22 cellular contexts compared by ENCODE assay signal in the genomic region with DNA sequence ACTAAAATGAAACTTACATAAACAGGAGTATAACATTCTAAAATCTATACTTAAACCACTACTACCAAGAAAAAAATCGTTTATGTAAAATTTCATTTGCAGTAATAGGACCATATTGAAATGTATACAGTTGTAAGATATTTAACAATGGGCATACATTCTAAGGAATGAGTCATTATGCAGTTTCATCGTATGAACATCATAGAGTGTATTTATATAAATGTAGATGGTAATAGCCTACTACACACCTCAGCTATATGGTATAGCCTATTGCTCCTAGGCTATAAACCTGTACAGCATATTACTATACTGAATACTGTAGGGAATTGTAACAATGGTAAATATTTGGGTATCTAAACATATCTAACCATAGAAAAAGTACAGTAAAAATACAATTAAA.
DNase-seq lines count a peak whose midpoint lies in the region; ATAC-seq, FAIRE-seq and TF ChIP-seq lines count a peak whose summit lies in the region.
"Had no signal": no experiment of that assay in that cellular context is flagged by ENCODE, and none has a peak within 500 bp of the region (broad histone marks: within the 10 kb centered on the region; RNA-seq: fewer than 3 reads in every experiment).

No MANE protein-coding gene starts in this region.

- no peak overlapping the region for H3K9ac ChIP-seq in GM12878 (ENCODE audit: control insufficient read depth, insufficient read depth, low read length)

- SMC1A ChIA-PET in GM12878 (lab: Charles Lee; ENCODE audit: uncharacterized antibody, unreplicated experiment) = interaction anchor here (1.1 to 1.3 kb wide), 2 partner anchors 9 to 23 kb away, joined by 3 read pairs; no protein-coding TSS in a partner anchor

- TF ChIP-seq POLR2A in breast epithelium (IDR thresholded peaks at IDR 0.05) = no peak
- no peak for TF ChIP-seq POLR2A in GM12878 (IDR thresholded peaks at IDR 0.05; ENCODE audit: low read depth, low read length)
- TF ChIP-seq POLR2A in GM18505 (IDR thresholded peaks at IDR 0.05; ENCODE audit: borderline replicate concordance, extremely low read depth, insufficient read depth, insufficient read length) = no peak

- no TSS peak for BruUV-seq in MCF 10A (replicated peaks; lab: Mats Ljungman, UMichigan)
- no TSS peak for BruUV-seq in GM12878 (replicated peaks; lab: Mats Ljungman, UMichigan)

- H4K20me1 ChIP-seq in GM12878 (ENCODE audit: control insufficient read depth, insufficient read depth) = no peaks in the 10 kb centered on the region

- no peak overlapping the region for H3K4me3 ChIP-seq in breast epithelium
- no peak overlapping the region for H3K4me3 ChIP-seq in GM12878
- no peak overlapping the region for H3K4me3 ChIP-seq in mucosa of descending colon
- H3K4me3 ChIP-seq: A549 had no signal

- no peaks in the 10 kb centered on the region for H3K4me1 ChIP-seq in breast epithelium
- no peaks in the 10 kb centered on the region for H3K4me1 ChIP-seq in GM12878 (ENCODE audit: control insufficient read depth, insufficient read depth, low read length)
- H3K4me1 ChIP-seq in mucosa of descending colon (ENCODE audit: low read depth) = no peaks in the 10 kb centered on the region
- H3K4me1 ChIP-seq: A549, Caco-2 had no signal

- H3K4me1 Mint-ChIP-seq in MCF 10A (ENCODE audit: insufficient read depth, unreplicated experiment) = no peaks in the 10 kb centered on the region
- H3K4me1 Mint-ChIP-seq: IgD-negative memory B cell had no signal

- TF ChIP-seq RAD21 in GM12878 (IDR thresholded peaks at IDR 0.05; ENCODE audit: insufficient read depth, low read depth, low read length) = no peak

- no peaks in the 10 kb centered on the region for H3K9me3 Mint-ChIP-seq in MCF 10A (ENCODE audit: unreplicated experiment)
- H3K9me3 Mint-ChIP-seq: CD4-positive, alpha-beta T cell had no signal

- H3K9me3 ChIP-seq in breast epithelium (no peaks in the 10 kb centered on the region), GM12878 (replicated peaks; ENCODE audit: control insufficient read depth, insufficient read depth, low read length) (no peaks in the 10 kb centered on the region), mucosa of descending colon (no peaks in the 10 kb centered on the region)
- H3K9me3 ChIP-seq: A549, Caco-2 had no signal

- H3K27me3 Mint-ChIP-seq in MCF 10A (ENCODE audit: insufficient read depth, unreplicated experiment) = no peaks in the 10 kb centered on the region
- H3K27me3 Mint-ChIP-seq: CD4-positive, alpha-beta T cell; IgD-negative memory B cell had no signal

- 45% methylated on average over 2 of the region's 2 CpGs for WGBS in GM12878 (ENCODE audit: insufficient coverage, insufficient replicate concordance, low lambda C conversion rate, missing lambda C conversion rate)

- RAD21 ChIA-PET in GM12878 (lab: Charles Lee; ENCODE audit: unreplicated experiment) = interaction anchor here (0.7 kb wide), 1 partner anchor 22 kb away, joined by 3 read pairs; no protein-coding TSS in a partner anchor

- no peaks in the 10 kb centered on the region for H3K79me2 ChIP-seq in GM12878 (ENCODE audit: control insufficient read depth, insufficient read depth, low read length)

- ATAC-seq in GM12878 = no peak
- ATAC-seq in mucosa of descending colon = peak; percentile 80
- ATAC-seq in GM18505 (IDR thresholded peaks at IDR 0.05; ENCODE audit: unreplicated experiment) = no peak
- no peak for ATAC-seq in GM21381 (IDR thresholded peaks at IDR 0.05; ENCODE audit: unreplicated experiment)
- ATAC-seq: A549, HCT116 had no signal

- no peak for TF ChIP-seq EP300 in GM12878 (IDR thresholded peaks at IDR 0.05; ENCODE audit: borderline replicate concordance in 1 of 2, control insufficient read depth in 1 of 2, low read depth in 2 of 2, low read length in 2 of 2)

- H3K27ac ChIP-seq in breast epithelium = no peak overlapping the region
- no peak overlapping the region for H3K27ac ChIP-seq in GM12878 (ENCODE audit: control insufficient read depth, insufficient read depth)
- H3K27ac ChIP-seq in epithelial cell of prostate = peak overlapping the region; percentile 3
- H3K27ac ChIP-seq: 22Rv1, A549, C4-2B, HL-60 had no signal

- POLR2A ChIA-PET in MCF 10A (lab: Yijun Ruan, JAX) = interaction anchor here (1.0 to 1.5 kb wide), 3 partner anchors 9 to 14 kb away, joined by 3 to 6 read pairs (median 3); no protein-coding TSS in a partner anchor
- POLR2A ChIA-PET in GM12878 (lab: Charles Lee) = no interaction called here

- intact Hi-C loops in MCF 10A (cut with micrococcal nuclease) = no loop called here
- intact Hi-C loops in breast epithelium (cut with DNase I; ENCODE audit: low total_unique reads) = no loop called here
- intact Hi-C loops in GM12878 (cut with micrococcal nuclease; ENCODE audit: unreplicated experiment) = no loop called here
- intact Hi-C loops in mucosa of descending colon (cut with DNase I, micrococcal nuclease) = no loop called here

- no peaks in the 10 kb centered on the region for H3K27me3 ChIP-seq in breast epithelium
- no peaks in the 10 kb centered on the region for H3K27me3 ChIP-seq in GM12878 (replicated peaks in 1 of 2; ENCODE audit: control insufficient read depth in 2 of 2, insufficient read depth in 2 of 2, low read length in 1 of 2)

- FAIRE-seq in GM12878 (lab: Jason Lieb, UNC) = peak; percentile 74
- FAIRE-seq: A549, D721Med had no signal

- TF ChIP-seq CTCF in MCF 10A (IDR thresholded peaks at IDR 0.05; ENCODE audit: unreplicated experiment) (no peak), breast epithelium (IDR thresholded peaks at IDR 0.05) (no peak), GM12878 (IDR thresholded peaks at IDR 0.05 in 2 of 3, conservative IDR thresholded peaks at IDR 0.05 in 1 of 3; ENCODE audit: control insufficient read depth in 2 of 3, extremely low read depth in 1 of 3, insufficient read depth in 1 of 3, low read depth in 3 of 3, low read length in 3 of 3) (no peak), mucosa of descending colon (IDR thresholded peaks at IDR 0.05) (no peak)

- no peak overlapping the region for H3K27ac Mint-ChIP-seq in MCF 10A (ENCODE audit: low read depth, unreplicated experiment)
- H3K27ac Mint-ChIP-seq: CD4-positive, alpha-beta T cell; IgD-negative memory B cell had no signal

- CTCF ChIA-PET in MCF 10A (lab: Yijun Ruan, JAX) (interaction anchor here (0.8 to 2.8 kb wide), 3 partner anchors 9 to 22 kb away, joined by 3 to 9 read pairs (median 3); no protein-coding TSS in a partner anchor), GM12878 (lab: Yijun Ruan, JAX) (interaction anchor here (0.6 to 8.8 kb wide), 3 partner anchors 10 to 204 kb away, joined by 3 to 64 read pairs (median 3); no protein-coding TSS in a partner anchor)

- no peaks in the 10 kb centered on the region for H3K36me3 Mint-ChIP-seq in MCF 10A (ENCODE audit: insufficient read depth, unreplicated experiment)
- H3K36me3 Mint-ChIP-seq: IgD-negative memory B cell had no signal

- no peak overlapping the region for H3K4me2 ChIP-seq in GM12878 (ENCODE audit: control insufficient read depth, insufficient read depth)
- H3K4me2 ChIP-seq: A549 had no signal

- no peak overlapping the region for H3K4me3 Mint-ChIP-seq in MCF 10A (ENCODE audit: unreplicated experiment)
- H3K4me3 Mint-ChIP-seq: CD4-positive, alpha-beta T cell; IgD-negative memory B cell had no signal

- DNase-seq in MCF 10A (ENCODE audit: unreplicated experiment) = peak; percentile 30
- DNase-seq in breast epithelium (ENCODE audit: low spot score in 2 of 2) = no peak
- no peak for DNase-seq in GM12878 (ENCODE audit: low read depth, low spot score)
- DNase-seq in epithelial cell of prostate (ENCODE audit: low read depth, low spot score) = no peak
- no peak for DNase-seq in mucosa of descending colon
- no peak for DNase-seq in activated CD8-positive, alpha-beta memory T cell treated with anti-CD3 and anti-CD28 coated beads, Interleukin-2, amount 50 U/mL, for 48 hours
- DNase-seq: AML-193; Caco-2; CD4-positive, alpha-beta T cell; GDM1; GOT3; H7; KBM-7 had no signal

- in situ Hi-C loops in GM12878 (cut with MboI) = no loop called here

- H2AFZ ChIP-seq in GM12878 (ENCODE audit: control insufficient read depth, low read depth, low read length) = no peak overlapping the region

- H3K36me3 ChIP-seq in breast epithelium (no peaks in the 10 kb centered on the region), GM12878 (ENCODE audit: control insufficient read depth in 2 of 2, insufficient read depth in 2 of 2, low read length in 1 of 2) (no peaks in the 10 kb centered on the region), mucosa of descending colon (ENCODE audit: low read depth) (no peaks in the 10 kb centered on the region)

TF ChIP-seq in GM12878, 131 proteins besides CTCF, POLR2A, EP300 and RAD21:
- TF ChIP-seq ZBED1 (IDR thresholded peaks at IDR 0.05; ENCODE audit: borderline replicate concordance) = no peak
